Comparison of ENCODE assay signal across 16 cellular contexts in genomic region chr1:169339773-169340172, GRCh38.
"Had no signal": no experiment of that assay in that cellular context is flagged by ENCODE, and none has a peak within 500 bp of the region (broad histone marks: within the 10 kb centered on the region; RNA-seq: fewer than 3 reads in every experiment).

No MANE protein-coding gene starts in this region.

- H3K27me3 ChIP-seq: adrenal gland, breast epithelium, esophagus muscularis mucosa, heart right ventricle, spleen, transverse colon had no signal

- H3K4me1 Mint-ChIP-seq: nephron progenitor cell had no signal

- H3K36me3 ChIP-seq: adrenal gland, breast epithelium, transverse colon had no signal

- H3K27ac Mint-ChIP-seq: activated B cell treated with CpG ODN at 0.5 μM for 24 hours; nephron progenitor cell; stimulated activated naive B cell treated with anti-CD40 and anti-IgM and Interleukin-4, amounts not matched to agents 10 μg/mL and 1 μg/mL and 100 μg/mL, for 72 hours; T-helper 17 cell had no signal

- H3K4me1 ChIP-seq: breast epithelium, esophagus muscularis mucosa, heart right ventricle, spleen, transverse colon had no signal

- H3K4me3 ChIP-seq: adrenal gland, breast epithelium, esophagus muscularis mucosa, heart right ventricle, spleen, transverse colon had no signal

- H3K27me3 Mint-ChIP-seq: activated B cell treated with CpG ODN at 0.5 μM for 24 hours; stimulated activated naive B cell treated with anti-CD40 and anti-IgM and Interleukin-4, amounts not matched to agents 10 μg/mL and 1 μg/mL and 100 μg/mL, for 72 hours; T-helper 17 cell had no signal

- DNase-seq: activated B cell treated with CpG ODN at 0.5 μM for 24 hours; activated CD4-positive, alpha-beta T cell treated with anti-CD3 and anti-CD28 coated beads for 48 hours; activated CD8-positive, alpha-beta memory T cell treated with anti-CD3 and anti-CD28 coated beads, Interleukin-2, amount 50 U/mL, for 4 hours; activated naive CD4-positive, alpha-beta T cell; adrenal gland; cortex of kidney; heart right ventricle; left ventricle myocardium superior; nephron progenitor cell; nucleus accumbens; spleen; stimulated activated naive B cell treated with anti-CD40 and anti-IgM and Interleukin-4, amounts not matched to agents 10 μg/mL and 1 μg/mL and 100 μg/mL, for 72 hours; T-helper 17 cell; transverse colon had no signal

- H3K27ac ChIP-seq: adrenal gland, breast epithelium, esophagus muscularis mucosa, heart right ventricle, spleen, transverse colon had no signal

- H3K4me3 Mint-ChIP-seq: activated B cell treated with CpG ODN at 0.5 μM for 24 hours; nephron progenitor cell; stimulated activated naive B cell treated with anti-CD40 and anti-IgM and Interleukin-4, amounts not matched to agents 10 μg/mL and 1 μg/mL and 100 μg/mL, for 72 hours; T-helper 17 cell had no signal

- H3K9me3 ChIP-seq: adrenal gland, breast epithelium, esophagus muscularis mucosa, transverse colon had no signal

- ATAC-seq: heart right ventricle, left ventricle myocardium superior, T-helper 17 cell had no signal
